Comparison of ENCODE assay signal across 8 cellular contexts in genomic region chr1:230310381-230311163, GRCh38.
DNase-seq lines count a peak whose midpoint lies in the region; ATAC-seq and TF ChIP-seq lines count a peak whose summit lies in the region.

No MANE protein-coding gene starts in this region.

- H3K27me3 ChIP-seq in foreskin keratinocyte, result no peaks in the 10 kb centered on the region
- H3K27me3 ChIP-seq in tibial nerve, result no peaks in the 10 kb centered on the region

- no peak overlapping the region for H3K27ac ChIP-seq in foreskin keratinocyte
- H3K27ac ChIP-seq in tibial nerve, result no peak overlapping the region

- no peaks in the 10 kb centered on the region for H3K9me3 ChIP-seq in tibial nerve

- no peak overlapping the region for H3K4me3 ChIP-seq in tibial nerve

- TF ChIP-seq POLR2A in tibial nerve (IDR thresholded peaks at IDR 0.05), result no peak

- WGBS in tibial nerve, 2 donors, result 32 to 34% methylated on average over 14 of the region's 14 CpGs

- TF ChIP-seq CTCF in foreskin keratinocyte (conservative IDR thresholded peaks at IDR 0.05) (peak; percentile 89), omental fat pad (IDR thresholded peaks at IDR 0.05) (peak in 1 of 3 donors; percentile 67), tibial nerve (IDR thresholded peaks at IDR 0.05) (peak; percentile 85 to 94 (median 87))

- peak; percentile 58 for ATAC-seq in foreskin keratinocyte
- peak; percentile 74 for ATAC-seq in omental fat pad (ENCODE audit: low FRiP score)

- DNase-seq in activated gamma-delta T cell treated with Interleukin-2 at 50 U/mL for 16 hours (peak; percentile 63), activated gamma-delta T cell (lab: John Stamatoyannopoulos, UW) (no peak), Kasumi-1 (lab: John Stamatoyannopoulos, UW) (peak; percentile 71 to 73), SHP77 (lab: John Stamatoyannopoulos, UW) (peak; percentile 68 to 78), foreskin keratinocyte (peak in 1 of 2 donors; percentile 41), omental fat pad (ENCODE audit: low spot score) (peak; percentile 52), tibial nerve (ENCODE audit: low spot score in 2 of 2) (peak; percentile 64 to 76)
- DNase-seq in activated effector memory CD4-positive, alpha-beta T cell treated with anti-CD3 and anti-CD28 coated beads, Interleukin-2, amount 50 U/mL, for 16 hours, result peak; percentile 86

- H3K4me1 ChIP-seq in foreskin keratinocyte (no peaks in the 10 kb centered on the region), tibial nerve (peaks cover 0 to 8% (median 0%) of the 10 kb centered on the region in 4 donors)

- no peak for TF ChIP-seq EP300 in tibial nerve (IDR thresholded peaks at IDR 0.05)

- H3K36me3 ChIP-seq in tibial nerve, result no peaks in the 10 kb centered on the region
